In the genomic region with DNA sequence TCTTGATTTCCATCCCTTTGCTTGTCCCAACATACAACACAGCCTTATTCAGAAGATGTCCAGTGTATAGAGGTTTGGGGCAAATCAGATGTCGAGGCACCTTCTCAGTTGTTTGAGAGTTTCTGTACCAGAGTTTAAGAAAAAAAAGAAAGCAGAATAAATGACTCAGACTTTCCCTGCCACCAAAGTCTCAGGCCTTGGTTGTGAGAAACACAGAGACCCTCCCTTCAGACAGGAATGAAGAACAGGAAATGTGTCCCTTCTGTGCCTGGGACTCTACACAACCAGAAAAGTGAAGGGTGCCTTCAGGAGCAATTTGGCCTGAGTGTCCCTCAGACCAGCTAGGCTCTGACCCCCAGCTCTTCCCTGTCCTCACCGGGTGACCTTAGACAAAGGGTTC, we compare ENCODE assay signal across 21 cellular contexts. TPM values are rescaled to one million over a fixed set of nuclear protein-coding genes. Genes with fewer than 3 reads are reported as not detected.
DNase-seq lines count a peak whose midpoint lies in the region; ATAC-seq and TF ChIP-seq lines count a peak whose summit lies in the region.
"Had no signal": no experiment of that assay in that cellular context is flagged by ENCODE, and none has a peak within 500 bp of the region (broad histone marks: within the 10 kb centered on the region; RNA-seq: fewer than 3 reads in every experiment).

No MANE protein-coding gene starts in this region.

- H3K4me1 Mint-ChIP-seq in activated B cell treated with CpG ODN at 0.5 μM for 24 hours = peaks cover 67% of the 10 kb centered on the region

- CTCF ChIA-PET in activated B cell treated with CpG ODN at 0.5 μM for 24 hours (lab: Charles Lee) = no interaction called here

- POLR2A ChIA-PET in activated B cell treated with CpG ODN at 0.5 μM for 24 hours (lab: Charles Lee) = interaction anchor here (1.0 to 2.0 kb wide), 2 partner anchors 24 to 37 kb away, joined by 4 to 12 read pairs; a partner anchor contains a TSS

- no peak for TF ChIP-seq CTCF in activated B cell treated with CpG ODN at 0.5 μM for 24 hours (IDR thresholded peaks at IDR 0.05)

- no peaks in the 10 kb centered on the region for H3K27me3 Mint-ChIP-seq in activated B cell treated with CpG ODN at 0.5 μM for 24 hours
- H3K27me3 Mint-ChIP-seq: CD4-positive, CD25-positive, alpha-beta regulatory T cell had no signal

- H3K36me3 Mint-ChIP-seq in activated B cell treated with CpG ODN at 0.5 μM for 24 hours (ENCODE audit: low read depth) = no peaks in the 10 kb centered on the region
- H3K36me3 Mint-ChIP-seq: CD4-positive, CD25-positive, alpha-beta regulatory T cell; neural progenitor cell; WTC11 had no signal

- intact Hi-C loops in activated B cell treated with CpG ODN at 0.5 μM for 24 hours (cut with micrococcal nuclease) = loop anchor here (5.0 kb wide), 1 partner anchor 87 kb away; a partner anchor contains a TSS

- H3K27ac Mint-ChIP-seq in activated B cell treated with CpG ODN at 0.5 μM for 24 hours = peak overlapping the region; percentile 71
- H3K27ac Mint-ChIP-seq: neural progenitor cell, WTC11 had no signal

- H3K4me3 Mint-ChIP-seq in activated B cell treated with CpG ODN at 0.5 μM for 24 hours = peak overlapping the region; percentile 52
- H3K4me3 Mint-ChIP-seq: CD4-positive, CD25-positive, alpha-beta regulatory T cell; neural progenitor cell; WTC11 had no signal

- no peak for DNase-seq in activated CD4-positive, CD25-positive, alpha-beta regulatory T cell (lab: John Stamatoyannopoulos, UW)
- DNase-seq in stimulated activated CD4-positive, alpha-beta T cell treated with anti-CD3 and anti-CD28 coated beads, Interleukin-15, amount 100 ng/mL, for 24 hours = peak; percentile 27
- no peak for DNase-seq in stimulated activated CD4-positive, alpha-beta T cell treated with anti-CD3 and anti-CD28 coated beads, Interleukin-4, amount 100 ng/mL, for 4 hours
- DNase-seq in activated B cell treated with CpG ODN at 0.5 μM for 24 hours (no peak), NCI-H1694 treated with DMSO at 0.1 percent for 48 hours (lab: John Stamatoyannopoulos, UW) (no peak)
- no peak for DNase-seq in stimulated activated naive CD8-positive, alpha-beta T cell treated with anti-CD3 and anti-CD28 coated beads, Interleukin-15, Interleukin-2, amounts not matched to agents 100 U/mL and 50 U/mL, for 24 hours
- DNase-seq: brain microvascular endothelial cell; CD4-positive, CD25-positive, alpha-beta regulatory T cell; dorsolateral prefrontal cortex; GOT3; mammary epithelial cell; NCI-H2171; NCI-H524; Peyer's patch; right lobe of liver; SHP77 treated with DMSO at 0.1 percent for 48 hours; trophoblast cell had no signal

- no peaks in the 10 kb centered on the region for H3K9me3 Mint-ChIP-seq in activated B cell treated with CpG ODN at 0.5 μM for 24 hours
- H3K9me3 Mint-ChIP-seq: neural progenitor cell, WTC11 had no signal

- peak; percentile 40 to 67 for ATAC-seq in activated CD4-positive, CD25-positive, alpha-beta regulatory T cell treated with anti-CD3 and anti-CD28 coated beads, Interleukin-2, amount 50 U/mL, for 24 hours
- ATAC-seq in activated B cell treated with CpG ODN at 0.5 μM for 24 hours (ENCODE audit: low read depth) (peak; percentile 19), GM19455 (IDR thresholded peaks at IDR 0.05; ENCODE audit: unreplicated experiment) (no peak)
- peak; percentile 75 for ATAC-seq in stimulated activated naive CD8-positive, alpha-beta T cell treated with anti-CD3 and anti-CD28 coated beads, Interleukin-15, Interleukin-2, amounts not matched to agents 100 U/mL and 50 U/mL, for 24 hours
- ATAC-seq: WTC11 had no signal

RNA-seq across cellular contexts. Expression of a gene that starts 37.3 kb away (rescaled TPM):
- 211 and 238 TPM in 2 replicates for total RNA-seq in activated B cell treated with CpG ODN at 0.5 μM for 24 hours
